5 cellular contexts compared by ENCODE assay signal in the genomic region with DNA sequence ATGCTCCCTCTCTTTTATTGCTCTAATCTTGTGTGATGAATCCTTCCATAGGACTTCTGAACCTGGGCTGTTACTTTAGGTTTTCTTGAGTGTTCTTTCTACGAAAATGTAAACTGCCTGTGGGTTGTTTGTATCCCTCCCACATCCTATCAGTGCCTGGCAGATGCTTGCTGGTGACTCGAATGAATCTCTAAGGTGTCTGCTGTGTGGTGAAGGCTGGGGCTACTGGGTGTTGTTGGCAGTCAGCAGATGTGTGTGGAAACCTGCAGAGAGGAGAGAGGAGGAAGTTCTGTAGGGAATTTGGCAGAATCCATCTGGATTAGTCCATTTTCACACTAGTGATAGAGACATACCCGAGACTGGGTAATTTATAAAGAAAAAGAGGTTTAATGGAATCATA.
"Had no signal": no experiment of that assay in that cellular context is flagged by ENCODE, and none has a peak within 500 bp of the region (broad histone marks: within the 10 kb centered on the region; RNA-seq: fewer than 3 reads in every experiment).

No MANE protein-coding gene starts in this region.

- H3K4me3 ChIP-seq: GM23338, K562 had no signal

- H3K4me2 ChIP-seq: GM23338 had no signal

- ATAC-seq: GM23338, K562 had no signal

- H2AFZ ChIP-seq: GM23338 had no signal

- DNase-seq: H9, HCEC 1CT, IMR-90 had no signal
